ENCODE assay signal across 16 cellular contexts in the genomic region with DNA sequence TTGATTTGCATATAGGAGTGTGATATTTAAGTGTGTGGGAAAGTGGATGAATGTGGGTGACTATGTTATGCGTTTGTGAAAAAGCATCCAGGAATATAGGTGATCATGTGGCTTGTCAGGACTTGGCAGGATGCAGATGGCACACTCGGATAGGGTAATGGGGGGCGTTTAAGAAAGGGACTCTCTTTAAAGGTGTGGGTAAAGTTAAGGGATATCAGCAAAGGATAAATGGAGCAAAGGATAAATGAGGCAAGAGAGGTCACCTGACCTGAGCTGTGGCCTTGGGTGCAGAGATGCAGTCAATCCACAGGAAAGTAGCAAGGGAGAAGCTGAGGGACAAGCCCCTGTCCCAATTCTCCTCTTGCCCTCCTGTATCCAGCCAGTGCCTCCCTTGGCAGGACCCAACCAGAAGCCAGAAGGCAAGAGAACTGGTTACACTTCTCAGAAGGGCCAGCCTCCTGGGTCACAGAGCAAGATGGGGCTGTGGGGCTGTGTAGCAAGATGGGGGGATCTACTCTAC. TPM values are rescaled to one million over a fixed set of nuclear protein-coding genes. Genes with fewer than 3 reads are reported as not detected.
DNase-seq lines count a peak whose midpoint lies in the region; ATAC-seq and TF ChIP-seq lines count a peak whose summit lies in the region.
"Had no signal": no experiment of that assay in that cellular context is flagged by ENCODE, and none has a peak within 500 bp of the region (broad histone marks: within the 10 kb centered on the region; RNA-seq: fewer than 3 reads in every experiment).

No MANE protein-coding gene starts in this region.

- no peak overlapping the region for H3K27ac Mint-ChIP-seq in activated CD4-positive, alpha-beta T cell treated with anti-CD3 and anti-CD28 coated beads, Interleukin-2, amount 10 ng/mL, durations not matched to agents 7 days and 5 days
- H3K27ac Mint-ChIP-seq in endothelial cell (ENCODE audit: unreplicated experiment) = peak overlapping the region; percentile 25
- H3K27ac Mint-ChIP-seq: CD8-positive, alpha-beta T cell had no signal

- no peak for DNase-seq in activated CD4-positive, alpha-beta T cell treated with anti-CD3 and anti-CD28 coated beads, Interleukin-2, amount 10 ng/mL, durations not matched to agents 7 days and 5 days
- no peak for DNase-seq in activated CD4-positive, alpha-beta T cell treated with anti-CD3 and anti-CD28 coated beads for 4 hours
- no peak for DNase-seq in endothelial cell (ENCODE audit: low spot score)
- no peak for DNase-seq in NCI-H526 treated with DMSO at 0.1 percent for 48 hours (lab: John Stamatoyannopoulos, UW)
- DNase-seq: CD8-positive, alpha-beta T cell; islet precursor cell; midbrain; NCI-H187; NCI-H524; occipital lobe had no signal

- CTCF ChIA-PET in activated CD4-positive, alpha-beta T cell treated with anti-CD3 and anti-CD28 coated beads, Interleukin-2, amount 10 ng/mL, durations not matched to agents 7 days and 5 days (lab: Charles Lee) = interaction anchor here (0.6 to 3.7 kb wide), 9 partner anchors 8 to 284 kb away, joined by 3 to 12 read pairs (median 3); no protein-coding TSS in a partner anchor

- no peaks in the 10 kb centered on the region for H3K27me3 Mint-ChIP-seq in activated CD4-positive, alpha-beta T cell treated with anti-CD3 and anti-CD28 coated beads, Interleukin-2, amount 10 ng/mL, durations not matched to agents 7 days and 5 days
- peaks cover 4% of the 10 kb centered on the region for H3K27me3 Mint-ChIP-seq in endothelial cell (ENCODE audit: unreplicated experiment)
- H3K27me3 Mint-ChIP-seq: central memory CD8-positive, alpha-beta T cell had no signal

- POLR2A ChIA-PET in activated CD4-positive, alpha-beta T cell treated with anti-CD3 and anti-CD28 coated beads, Interleukin-2, amount 10 ng/mL, durations not matched to agents 7 days and 5 days (lab: Charles Lee) = interaction anchor here (1.0 kb wide), 1 partner anchor 25 kb away, joined by 3 read pairs; no protein-coding TSS in a partner anchor

- H3K4me3 Mint-ChIP-seq in activated CD4-positive, alpha-beta T cell treated with anti-CD3 and anti-CD28 coated beads, Interleukin-2, amount 10 ng/mL, durations not matched to agents 7 days and 5 days = peak overlapping the region; percentile 22
- H3K4me3 Mint-ChIP-seq in endothelial cell (ENCODE audit: unreplicated experiment) = no peak overlapping the region
- H3K4me3 Mint-ChIP-seq: CD8-positive, alpha-beta T cell; central memory CD8-positive, alpha-beta T cell had no signal

- no peak for TF ChIP-seq CTCF in endothelial cell (IDR thresholded peaks at IDR 0.05; ENCODE audit: unreplicated experiment)

- no peaks in the 10 kb centered on the region for H3K9me3 Mint-ChIP-seq in activated CD4-positive, alpha-beta T cell treated with anti-CD3 and anti-CD28 coated beads, Interleukin-2, amount 10 ng/mL, durations not matched to agents 7 days and 5 days
- H3K9me3 Mint-ChIP-seq in endothelial cell (ENCODE audit: unreplicated experiment) = no peaks in the 10 kb centered on the region
- H3K9me3 Mint-ChIP-seq: CD8-positive, alpha-beta T cell; central memory CD8-positive, alpha-beta T cell had no signal

- H3K4me1 Mint-ChIP-seq in activated CD4-positive, alpha-beta T cell treated with anti-CD3 and anti-CD28 coated beads, Interleukin-2, amount 10 ng/mL, durations not matched to agents 7 days and 5 days = peaks cover 16% of the 10 kb centered on the region
- no peaks in the 10 kb centered on the region for H3K4me1 Mint-ChIP-seq in endothelial cell (ENCODE audit: unreplicated experiment)

- H3K36me3 Mint-ChIP-seq in activated CD4-positive, alpha-beta T cell treated with anti-CD3 and anti-CD28 coated beads, Interleukin-2, amount 10 ng/mL, durations not matched to agents 7 days and 5 days (ENCODE audit: low read depth) = peaks cover 5% of the 10 kb centered on the region
- no peaks in the 10 kb centered on the region for H3K36me3 Mint-ChIP-seq in endothelial cell (ENCODE audit: low read depth, unreplicated experiment)
- H3K36me3 Mint-ChIP-seq: CD8-positive, alpha-beta T cell had no signal

- ATAC-seq in GM21529 (IDR thresholded peaks at IDR 0.05; ENCODE audit: unreplicated experiment) (peak; percentile 4), HG03439 (IDR thresholded peaks at IDR 0.05; ENCODE audit: unreplicated experiment) (peak; percentile 3), GM21447 (IDR thresholded peaks at IDR 0.05; ENCODE audit: unreplicated experiment) (no peak), GM19324 (IDR thresholded peaks at IDR 0.05; ENCODE audit: low FRiP score, unreplicated experiment) (no peak)
- ATAC-seq: A549; CD8-positive, alpha-beta T cell had no signal

RNA-seq across cellular contexts. Expression of gene GRAMD1B, which starts 47.5 kb away (rescaled TPM):
- 10 to 100 TPM; 35.3 to 36.3 TPM for total RNA-seq in activated CD4-positive, alpha-beta T cell treated with anti-CD3 and anti-CD28 coated beads, Interleukin-2, amount 10 ng/mL, durations not matched to agents 7 days and 5 days
- total RNA-seq in endothelial cell (ENCODE audit: unreplicated experiment) = 49.6 TPM

Comparison
In these comparisons a context has a peak if more than half of its experiments do, and no peak if none do; other contexts are left out.
1. ATAC-seq: peak in GM21529 (single experiment) and HG03439 (single experiment); none in GM21447 (single experiment) and GM19324 (single experiment).